In the genomic region with DNA sequence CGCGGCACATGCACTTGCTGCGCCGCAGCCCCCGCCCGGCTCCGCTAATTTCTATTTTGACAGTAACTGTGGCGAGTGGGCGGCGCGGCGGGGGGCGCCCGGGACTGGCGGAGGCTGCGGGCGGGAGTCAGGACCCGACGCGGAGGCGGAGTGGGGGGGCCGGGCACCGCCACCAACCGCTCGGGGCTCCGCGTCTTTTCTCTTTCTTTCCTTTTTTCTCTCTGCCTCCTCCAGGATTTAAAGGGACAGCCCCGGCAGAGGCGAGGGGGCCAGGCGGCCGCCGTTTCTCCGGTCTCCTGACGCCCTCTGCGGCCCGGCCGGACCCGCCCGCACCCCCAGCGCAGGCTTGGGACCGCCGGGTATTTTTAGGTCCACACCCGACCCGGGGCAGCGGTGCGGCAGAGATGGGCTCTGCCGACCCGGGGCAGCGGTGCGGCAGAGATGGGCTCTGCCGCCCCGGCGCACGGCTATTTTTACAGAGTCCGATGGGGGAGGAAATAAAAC, we compare ENCODE assay signal across 8 cellular contexts. TPM values are rescaled to one million over a fixed set of nuclear protein-coding genes. Genes with fewer than 3 reads are reported as not detected.
DNase-seq lines count a peak whose midpoint lies in the region; ATAC-seq and TF ChIP-seq lines count a peak whose summit lies in the region.

No MANE protein-coding gene starts in this region.

- TF ChIP-seq CTCF in Calu3 (IDR thresholded peaks at IDR 0.05; ENCODE audit: unreplicated experiment) (no peak), HEK293 (tag by site-specific recombination; IDR thresholded peaks at IDR 0.05) (peak; percentile 38; the same call in 1 of the 2 replicates), RWPE1 (conservative IDR thresholded peaks at IDR 0.05; ENCODE audit: low read depth) (peak; percentile 17; the same call in 1 of the 2 replicates), dorsolateral prefrontal cortex (IDR thresholded peaks at IDR 0.05 in 54 of 56, conservative IDR thresholded peaks at IDR 0.05 in 2 of 56; ENCODE audit: low read depth in 1 of 56, partially characterized antibody in 56 of 56) (peak in 10 of 56 donors; percentile 2 to 28 (median 19)), thoracic aorta (IDR thresholded peaks at IDR 0.05) (no peak)

- H3K27ac ChIP-seq in HEK293 (ENCODE audit: extremely low read depth, low read depth, low read length) (peak overlapping the region; percentile 68; the same call in 1 of the 2 replicates), RWPE1 (peak overlapping the region; percentile 81), dorsolateral prefrontal cortex (peak overlapping the region in 49 of 59 donors; percentile 19 to 88 (median 64)), mesenchymal stem cell (ENCODE audit: low read length, poor library complexity, severe bottlenecking) (no peak overlapping the region), thoracic aorta (peak overlapping the region; percentile 86 to 92)

- H2BK12ac ChIP-seq in mesenchymal stem cell (ENCODE audit: low read length in 2 of 2): no peak overlapping the region

- peaks cover 7% of the 10 kb centered on the region for H3K4me1 Mint-ChIP-seq in Calu3 (ENCODE audit: low read depth, unreplicated experiment)

- H3K4me1 ChIP-seq in HEK293 (ENCODE audit: control insufficient read depth, insufficient read depth, low read length) (peaks cover 5% of the 10 kb centered on the region), mesenchymal stem cell (ENCODE audit: control insufficient read depth, insufficient read depth, low read depth, low read length) (peaks cover 20% of the 10 kb centered on the region), thoracic aorta (ENCODE audit: control insufficient read depth in 1 of 2, low read depth in 2 of 2) (peaks cover 10 to 38% of the 10 kb centered on the region in 2 donors)

- peak overlapping the region; percentile 69 for H2AFZ ChIP-seq in mesenchymal stem cell (ENCODE audit: low read depth, low read length)

- ATAC-seq in thoracic aorta (ENCODE audit: insufficient number of reproducible peaks, low FRiP score, low read depth): no peak

- H3K9ac ChIP-seq in mesenchymal stem cell (ENCODE audit: low read length): peak overlapping the region; percentile 75

- no peak overlapping the region for H3K4ac ChIP-seq in mesenchymal stem cell (ENCODE audit: low read depth in 1 of 2, low read length in 2 of 2)

- DNase-seq in Calu3 (peak; percentile 15), RWPE1 (ENCODE audit: low spot score) (no peak), dorsolateral prefrontal cortex (peak in 9 of 10 donors; percentile 16 to 65 (median 35)), mesenchymal stem cell (no peak), thoracic aorta (ENCODE audit: low spot score) (no peak), SK-N-DZ (ENCODE audit: low spot score) (no peak)
- no peak for DNase-seq in activated CD4-positive, CD25-positive, alpha-beta regulatory T cell (lab: John Stamatoyannopoulos, UW)

- intact Hi-C loops in Calu3 (cut with micrococcal nuclease; ENCODE audit: unreplicated experiment) (loop anchor here (10.0 kb wide), 1 partner anchor 175 kb away; no protein-coding TSS in a partner anchor), dorsolateral prefrontal cortex (cut with DNase I) (loop anchor here in 1 of 2 donors (5.0 to 10.0 kb wide), 2 partner anchors 115 to 477 kb away; partner anchors contain the start of gene SMAD2)

- peak overlapping the region; percentile 75 for H3K4me3 Mint-ChIP-seq in Calu3 (ENCODE audit: low read depth, unreplicated experiment)

- H4K91ac ChIP-seq in mesenchymal stem cell (ENCODE audit: low read length): no peak overlapping the region

- peak overlapping the region; percentile 100 for H3K4me2 ChIP-seq in mesenchymal stem cell (ENCODE audit: low read length, poor library complexity, severe bottlenecking)

- peaks cover 85% of the 10 kb centered on the region for H3K27me3 Mint-ChIP-seq in Calu3 (ENCODE audit: unreplicated experiment)

- H2BK120ac ChIP-seq in mesenchymal stem cell (ENCODE audit: low read depth, low read length): no peak overlapping the region

- H3K9me3 Mint-ChIP-seq in Calu3 (ENCODE audit: low read depth, unreplicated experiment): no peaks in the 10 kb centered on the region

- H3K27ac Mint-ChIP-seq in Calu3 (ENCODE audit: unreplicated experiment): no peak overlapping the region

- H3K4me3 ChIP-seq in HEK293 (ENCODE audit: low read depth, low read length) (peak overlapping the region; percentile 51), dorsolateral prefrontal cortex (peak overlapping the region; percentile 55 to 86 (median 77)), mesenchymal stem cell (ENCODE audit: insufficient read depth in 1 of 2, low read depth in 1 of 2, low read length in 2 of 2) (peak overlapping the region; percentile 77 to 87), thoracic aorta (peak overlapping the region; percentile 97)

- no TSS peak for BruUV-seq in Calu3 (replicated peaks; lab: Mats Ljungman, UMichigan)

- no peaks in the 10 kb centered on the region for H3K79me1 ChIP-seq in mesenchymal stem cell (replicated peaks; ENCODE audit: low read length, poor library complexity, severe bottlenecking)

- H2AK5ac ChIP-seq in mesenchymal stem cell (ENCODE audit: low read length, severe bottlenecking): no peak overlapping the region

- H2BK5ac ChIP-seq in mesenchymal stem cell (ENCODE audit: low read depth, low read length, poor library complexity, severe bottlenecking): no peak overlapping the region

- CTCF ChIA-PET in Calu3 (lab: Charles Lee): no interaction called here
- CTCF ChIA-PET in HEK293 (lab: Yijun Ruan, JAX): interaction anchor here (0.6 kb wide), 1 partner anchor 825 kb away, joined by 4 read pairs; no protein-coding TSS in a partner anchor
- CTCF ChIA-PET in RWPE1 (lab: Yijun Ruan, JAX): no interaction called here

- peaks cover 6% of the 10 kb centered on the region for H3K36me3 Mint-ChIP-seq in Calu3 (ENCODE audit: insufficient read depth, unreplicated experiment)

- H3K27me3 ChIP-seq in dorsolateral prefrontal cortex (peaks cover 0 to 11% (median 0%) of the 10 kb centered on the region in 45 donors), mesenchymal stem cell (ENCODE audit: control insufficient read depth in 1 of 2, insufficient read depth in 1 of 2, low read length in 2 of 2) (peaks cover 38 to 57% of the 10 kb centered on the region in 2 experiments), thoracic aorta (replicated peaks; ENCODE audit: insufficient read depth) (no peaks in the 10 kb centered on the region)

- H3K18ac ChIP-seq in mesenchymal stem cell (ENCODE audit: low read depth in 1 of 2, low read length in 2 of 2): no peak overlapping the region

- H4K8ac ChIP-seq in mesenchymal stem cell (ENCODE audit: low read length): no peak overlapping the region

- H3K36me3 ChIP-seq in HEK293 (ENCODE audit: control insufficient read depth in 2 of 2, insufficient read depth in 1 of 2, low read length in 2 of 2): no peaks in the 10 kb centered on the region
- no peaks in the 10 kb centered on the region for H3K36me3 ChIP-seq in mesenchymal stem cell (ENCODE audit: control insufficient read depth in 1 of 2, insufficient read depth in 2 of 2, low read depth in 1 of 2, low read length in 2 of 2)
- H3K36me3 ChIP-seq in thoracic aorta: no peaks in the 10 kb centered on the region

- no peak overlapping the region for H3K14ac ChIP-seq in mesenchymal stem cell (ENCODE audit: low read length in 2 of 2)

- POLR2A ChIA-PET in HEK293 (lab: Yijun Ruan, JAX): no interaction called here
- POLR2A ChIA-PET in RWPE1 (lab: Yijun Ruan, JAX; ENCODE audit: low non-redundant PET): no interaction called here

- under 1% methylated on average over 48 of the region's 55 CpGs for WGBS in mesenchymal stem cell

- H3K23ac ChIP-seq in mesenchymal stem cell (ENCODE audit: low read length in 2 of 2): no peak overlapping the region

- H3K9me3 ChIP-seq in HEK293 (ENCODE audit: control insufficient read depth, insufficient read depth, low read depth, low read length) (no peaks in the 10 kb centered on the region), mesenchymal stem cell (ENCODE audit: control insufficient read depth, low read length) (no peaks in the 10 kb centered on the region), thoracic aorta (no peaks in the 10 kb centered on the region)

- H2BK15ac ChIP-seq in mesenchymal stem cell (ENCODE audit: low read depth, poor library complexity, severe bottlenecking): no peak overlapping the region

TF ChIP-seq in HEK293, 187 proteins besides CTCF, POLR2A, EP300 and RAD21 (continues in another document):
- TF ChIP-seq ZNF121 (tag by site-specific recombination; IDR thresholded peaks at IDR 0.05) (no peak), GLIS1 (tag by site-specific recombination; IDR thresholded peaks at IDR 0.05) (peak; percentile 15; the same call in 1 of the 2 replicates), ZNF747 (tag by site-specific recombination; IDR thresholded peaks at IDR 0.05) (no peak)
- TF ChIP-seq, protein P1, sequence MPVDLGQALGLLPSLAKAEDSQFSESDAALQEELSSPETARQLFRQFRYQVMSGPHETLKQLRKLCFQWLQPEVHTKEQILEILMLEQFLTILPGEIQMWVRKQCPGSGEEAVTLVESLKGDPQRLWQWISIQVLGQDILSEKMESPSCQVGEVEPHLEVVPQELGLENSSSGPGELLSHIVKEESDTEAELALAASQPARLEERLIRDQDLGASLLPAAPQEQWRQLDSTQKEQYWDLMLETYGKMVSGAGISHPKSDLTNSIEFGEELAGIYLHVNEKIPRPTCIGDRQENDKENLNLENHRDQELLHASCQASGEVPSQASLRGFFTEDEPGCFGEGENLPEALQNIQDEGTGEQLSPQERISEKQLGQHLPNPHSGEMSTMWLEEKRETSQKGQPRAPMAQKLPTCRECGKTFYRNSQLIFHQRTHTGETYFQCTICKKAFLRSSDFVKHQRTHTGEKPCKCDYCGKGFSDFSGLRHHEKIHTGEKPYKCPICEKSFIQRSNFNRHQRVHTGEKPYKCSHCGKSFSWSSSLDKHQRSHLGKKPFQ (tag by site-specific recombination; IDR thresholded peaks at IDR 0.05): no peak

RNA-seq across cellular contexts. Expression of gene ZBTB7C, which starts 0.5 kb away (rescaled TPM):
- total RNA-seq in Calu3 (2022): not detected in 2 replicates
- total RNA-seq in dorsolateral prefrontal cortex: 10 to 100 TPM in 89 of 120 experiments, 1 to 10 TPM in 31; 3.6 to 26.2 (median 12.3) TPM
- 0.11 TPM for polyA plus RNA-seq in mesenchymal stem cell (2013, experiment 1 of 2)
- 0.11 TPM for polyA plus RNA-seq in mesenchymal stem cell (2013, experiment 2 of 2)
- total RNA-seq in thoracic aorta: 10 to 100 TPM in 1 of 2 donors, 1 to 10 TPM in 1; 9.6 to 10.9 TPM
- not detected in 2 replicates for polyA plus RNA-seq in SK-N-DZ (2014; cell fraction: cytosol; rRNA removed)
- polyA plus RNA-seq in SK-N-DZ (2014; cell fraction: nucleus; rRNA removed): not detected in 2 replicates

Comparison
In these comparisons a context has a peak if more than half of its experiments do, and no peak if none do; other contexts are left out.
1. DNase-seq: peak in Calu3 (single experiment) and dorsolateral prefrontal cortex (9 of 10); none in RWPE1 (single experiment), mesenchymal stem cell (single experiment), thoracic aorta (single experiment), activated CD4-positive, CD25-positive, alpha-beta regulatory T cell (0 of 4) and SK-N-DZ (single experiment).
2. CTCF ChIP-seq: peak in HEK293 (single experiment) and RWPE1 (single experiment); none in Calu3 (single experiment) and thoracic aorta (single experiment).
3. Peak in every context shown above with its lines, with median percentiles within 50 percentile points of each other: H3K4me3 ChIP-seq.